Comparison of ENCODE assay signal across 7 cellular contexts in the genomic region with DNA sequence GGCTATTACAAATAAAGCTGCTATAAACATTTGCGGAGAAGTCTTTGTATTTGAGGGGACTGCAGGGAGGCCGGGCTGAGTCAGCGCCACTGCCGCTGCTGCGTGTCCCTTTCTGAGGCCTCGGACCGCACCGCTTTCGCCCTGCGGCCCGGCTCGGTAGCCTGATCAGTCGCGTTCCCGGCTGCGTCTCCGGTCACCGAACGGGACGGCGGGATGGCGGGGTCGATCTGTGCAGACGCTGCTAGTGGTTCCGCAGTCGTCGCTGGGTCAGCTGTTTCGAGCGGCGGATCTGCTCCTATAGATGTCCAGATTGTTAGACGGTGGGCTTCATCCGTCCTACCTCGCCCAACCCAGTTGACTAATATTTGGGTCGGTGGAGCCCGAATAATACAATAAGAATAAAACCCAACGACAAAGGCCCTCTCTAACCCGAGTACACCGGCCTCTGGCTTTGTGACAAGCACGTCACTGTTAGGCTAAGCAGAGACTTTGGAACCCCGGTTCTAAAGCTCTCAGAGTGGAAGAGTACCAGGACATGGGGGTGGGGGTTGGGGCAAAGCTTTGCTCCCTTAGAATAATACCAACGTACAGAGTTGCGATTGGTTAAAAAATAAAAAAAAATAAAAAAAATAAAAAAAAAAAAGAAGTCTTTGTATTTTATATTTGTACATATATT.
DNase-seq lines count a peak whose midpoint lies in the region; ATAC-seq, FAIRE-seq and TF ChIP-seq lines count a peak whose summit lies in the region.
"Not testable (repeated sequence)": the region's sequence is repeated elsewhere in the genome, so short reads cannot be mapped to it uniquely, and the experiment has no call there.

No MANE protein-coding gene starts in this region.

- H3K27ac ChIP-seq in GM12878 (ENCODE audit: control insufficient read depth, insufficient read depth), result not testable (repeated sequence)

- SMC1A ChIA-PET in GM12878 (lab: Charles Lee; ENCODE audit: uncharacterized antibody, unreplicated experiment), result not testable (repeated sequence)

- not testable (repeated sequence) for H3K9ac ChIP-seq in GM12878 (ENCODE audit: control insufficient read depth, insufficient read depth, low read length)

- H3K27ac Mint-ChIP-seq in activated CD8-positive, alpha-beta T cell treated with anti-CD3 and anti-CD28 coated beads for 36 hours; memory B cell; stimulated activated memory B cell treated with anti-CD40 and anti-IgM and Interleukin-4, amounts not matched to agents 10 μg/mL and 1 μg/mL and 100 μg/mL, for 72 hours: not testable (repeated sequence)

- not testable (repeated sequence) for H3K4me1 Mint-ChIP-seq in activated CD8-positive, alpha-beta T cell treated with anti-CD3 and anti-CD28 coated beads for 36 hours (ENCODE audit: low read depth); memory B cell; stimulated activated memory B cell treated with anti-CD40 and anti-IgM and Interleukin-4, amounts not matched to agents 10 μg/mL and 1 μg/mL and 100 μg/mL, for 72 hours

- H3K9me3 ChIP-seq in GM12878 (replicated peaks; ENCODE audit: control insufficient read depth, insufficient read depth, low read length), result not testable (repeated sequence)

- ATAC-seq in HG03432 (IDR thresholded peaks at IDR 0.05; ENCODE audit: unreplicated experiment) (peak; percentile 45), GM12878 (peak; percentile 48), Right ventricle myocardium superior (ENCODE audit: poor library complexity) (peak; percentile 26), memory B cell (ENCODE audit: low read depth) (peak; percentile 45)
- peak; percentile 81 for ATAC-seq in activated CD8-positive, alpha-beta T cell treated with anti-CD3 and anti-CD28 coated beads for 36 hours
- ATAC-seq in stimulated activated memory B cell treated with anti-CD40 and anti-IgM and Interleukin-4, amounts not matched to agents 10 μg/mL and 1 μg/mL and 100 μg/mL, for 72 hours, result peak; percentile 31

- DNase-seq in D721Med (ENCODE audit: insufficient read length, low spot score); activated CD8-positive, alpha-beta T cell treated with anti-CD3 and anti-CD28 coated beads for 36 hours; GM12878 (ENCODE audit: low read depth, low spot score); memory B cell (ENCODE audit: low spot score in 2 of 2): not testable (repeated sequence)
- peak; percentile 20 for DNase-seq in Right ventricle myocardium superior

- BruUV-seq in GM12878 (replicated peaks; lab: Mats Ljungman, UMichigan), result not testable (repeated sequence)

- H3K4me3 ChIP-seq in GM12878, result not testable (repeated sequence)

- H3K36me3 ChIP-seq in GM12878 (ENCODE audit: control insufficient read depth in 2 of 2, insufficient read depth in 2 of 2, low read length in 1 of 2), result not testable (repeated sequence)

- intact Hi-C loops in activated CD8-positive, alpha-beta T cell treated with anti-CD3 and anti-CD28 coated beads for 36 hours (cut with micrococcal nuclease), result loop anchor here (10.0 kb wide), 1 partner anchor 169 kb away; no protein-coding TSS in a partner anchor
- intact Hi-C loops in GM12878 (cut with micrococcal nuclease; ENCODE audit: unreplicated experiment); Right ventricle myocardium superior (cut with DNase I): not testable (repeated sequence)

- TF ChIP-seq EP300 in GM12878 (IDR thresholded peaks at IDR 0.05; ENCODE audit: borderline replicate concordance in 1 of 2, control insufficient read depth in 1 of 2, low read depth in 2 of 2, low read length in 2 of 2), result not testable (repeated sequence)

- not testable (repeated sequence) for H3K4me3 Mint-ChIP-seq in activated CD8-positive, alpha-beta T cell treated with anti-CD3 and anti-CD28 coated beads for 36 hours; memory B cell; stimulated activated memory B cell treated with anti-CD40 and anti-IgM and Interleukin-4, amounts not matched to agents 10 μg/mL and 1 μg/mL and 100 μg/mL, for 72 hours

- POLR2A ChIA-PET in activated CD8-positive, alpha-beta T cell treated with anti-CD3 and anti-CD28 coated beads for 36 hours (lab: Charles Lee); GM12878 (lab: Charles Lee): not testable (repeated sequence)

- H3K9me3 Mint-ChIP-seq in activated CD8-positive, alpha-beta T cell treated with anti-CD3 and anti-CD28 coated beads for 36 hours, result peaks cover 15% of the 10 kb centered on the region
- H3K9me3 Mint-ChIP-seq in memory B cell, result peaks cover 11% of the 10 kb centered on the region
- H3K9me3 Mint-ChIP-seq in stimulated activated memory B cell treated with anti-CD40 and anti-IgM and Interleukin-4, amounts not matched to agents 10 μg/mL and 1 μg/mL and 100 μg/mL, for 72 hours, result peaks cover 14% of the 10 kb centered on the region

- 83% methylated on average over 17 of the region's 42 CpGs for WGBS in GM12878 (ENCODE audit: insufficient coverage, insufficient replicate concordance, low lambda C conversion rate, missing lambda C conversion rate)

- in situ Hi-C loops in GM12878 (cut with MboI), result not testable (repeated sequence)

- H3K27me3 Mint-ChIP-seq in activated CD8-positive, alpha-beta T cell treated with anti-CD3 and anti-CD28 coated beads for 36 hours, result peaks cover 10% of the 10 kb centered on the region
- H3K27me3 Mint-ChIP-seq in memory B cell, result peaks cover 12% of the 10 kb centered on the region
- H3K27me3 Mint-ChIP-seq in stimulated activated memory B cell treated with anti-CD40 and anti-IgM and Interleukin-4, amounts not matched to agents 10 μg/mL and 1 μg/mL and 100 μg/mL, for 72 hours, result not testable (repeated sequence)

- RAD21 ChIA-PET in GM12878 (lab: Charles Lee; ENCODE audit: unreplicated experiment), result not testable (repeated sequence)

- H3K79me2 ChIP-seq in GM12878 (ENCODE audit: control insufficient read depth, insufficient read depth, low read length), result not testable (repeated sequence)

- H3K4me1 ChIP-seq in GM12878 (ENCODE audit: control insufficient read depth, insufficient read depth, low read length), result not testable (repeated sequence)

- not testable (repeated sequence) for H3K27me3 ChIP-seq in GM12878 (replicated peaks in 1 of 2; ENCODE audit: control insufficient read depth in 2 of 2, insufficient read depth in 2 of 2, low read length in 1 of 2)

- not testable (repeated sequence) for H3K4me2 ChIP-seq in GM12878 (ENCODE audit: control insufficient read depth, insufficient read depth)

- TF ChIP-seq CTCF in D721Med (IDR thresholded peaks at IDR 0.05; ENCODE audit: insufficient read depth, missing control alignments); activated CD8-positive, alpha-beta T cell treated with anti-CD3 and anti-CD28 coated beads for 36 hours (IDR thresholded peaks at IDR 0.05); GM12878 (IDR thresholded peaks at IDR 0.05 in 2 of 3, conservative IDR thresholded peaks at IDR 0.05 in 1 of 3; ENCODE audit: control insufficient read depth in 2 of 3, extremely low read depth in 1 of 3, insufficient read depth in 1 of 3, low read depth in 3 of 3, low read length in 3 of 3): not testable (repeated sequence)

- TF ChIP-seq RAD21 in GM12878 (IDR thresholded peaks at IDR 0.05; ENCODE audit: insufficient read depth, low read depth, low read length), result not testable (repeated sequence)

- H2AFZ ChIP-seq in GM12878 (ENCODE audit: control insufficient read depth, low read depth, low read length), result not testable (repeated sequence)

- not testable (repeated sequence) for H4K20me1 ChIP-seq in GM12878 (ENCODE audit: control insufficient read depth, insufficient read depth)

- CTCF ChIA-PET in activated CD8-positive, alpha-beta T cell treated with anti-CD3 and anti-CD28 coated beads for 36 hours (lab: Charles Lee); GM12878 (lab: Yijun Ruan, JAX): not testable (repeated sequence)

- not testable (repeated sequence) for H3K36me3 Mint-ChIP-seq in activated CD8-positive, alpha-beta T cell treated with anti-CD3 and anti-CD28 coated beads for 36 hours (ENCODE audit: low read depth); memory B cell; stimulated activated memory B cell treated with anti-CD40 and anti-IgM and Interleukin-4, amounts not matched to agents 10 μg/mL and 1 μg/mL and 100 μg/mL, for 72 hours

- peak; percentile 72 for FAIRE-seq in D721Med (lab: Jason Lieb, UNC)
- not testable (repeated sequence) for FAIRE-seq in GM12878 (lab: Jason Lieb, UNC)

- not testable (repeated sequence) for TF ChIP-seq POLR2A in GM12878 (IDR thresholded peaks at IDR 0.05; ENCODE audit: low read depth, low read length)

Comparison
In these comparisons a context has a peak if more than half of its experiments do, and no peak if none do; other contexts are left out.
1. ATAC-seq: peak in every context shown above with its lines; median percentile 81 in activated CD8-positive, alpha-beta T cell treated with anti-CD3 and anti-CD28 coated beads for 36 hours; 48 in GM12878; 45 in HG03432; 45 in memory B cell; 31 in stimulated activated memory B cell treated with anti-CD40 and anti-IgM and Interleukin-4, amounts not matched to agents 10 μg/mL and 1 μg/mL and 100 μg/mL, for 72 hours; 26 in Right ventricle myocardium superior.